In genomic region chr12:122965851-122966742, GRCh38 we compare ENCODE assay signal across 1 cellular context.
TF ChIP-seq lines count a peak whose summit lies in the region.

TSS of gene ABCB9 (minus strand) at chr12:122966463. CDS start at chr12:122960235, 6,228 bp downstream.

TF ChIP-seq in K562, 482 proteins besides CTCF, POLR2A, EP300 and RAD21 (continued from another document):
- TF ChIP-seq BHLHE40 (IDR thresholded peaks at IDR 0.05; ENCODE audit: low read length): 0 out of 2 replicates have a peak, but pooled peaks have one; percentile 12
- no peak for TF ChIP-seq ELF2 (CRISPR knock-in tag; IDR thresholded peaks at IDR 0.05)
- TF ChIP-seq CXXC5 (CRISPR knock-in tag; IDR thresholded peaks at IDR 0.05): peak; percentile 58; the same call in 1 of the 2 replicates
- TF ChIP-seq, protein P1, sequence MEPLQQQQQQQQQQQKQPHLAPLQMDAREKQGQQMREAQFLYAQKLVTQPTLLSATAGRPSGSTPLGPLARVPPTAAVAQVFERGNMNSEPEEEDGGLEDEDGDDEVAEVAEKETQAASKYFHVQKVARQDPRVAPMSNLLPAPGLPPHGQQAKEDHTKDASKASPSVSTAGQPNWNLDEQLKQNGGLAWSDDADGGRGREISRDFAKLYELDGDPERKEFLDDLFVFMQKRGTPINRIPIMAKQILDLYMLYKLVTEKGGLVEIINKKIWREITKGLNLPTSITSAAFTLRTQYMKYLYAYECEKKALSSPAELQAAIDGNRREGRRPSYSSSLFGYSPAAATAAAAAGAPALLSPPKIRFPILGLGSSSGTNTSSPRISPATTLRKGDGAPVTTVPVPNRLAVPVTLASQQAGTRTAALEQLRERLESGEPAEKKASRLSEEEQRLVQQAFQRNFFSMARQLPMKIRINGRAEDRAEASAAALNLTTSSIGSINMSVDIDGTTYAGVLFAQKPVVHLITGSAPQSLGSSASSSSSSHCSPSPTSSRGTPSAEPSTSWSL (CRISPR knock-in tag; IDR thresholded peaks at IDR 0.05; ENCODE audit: borderline replicate concordance): no peak
- TF ChIP-seq MTF1 (CRISPR knock-in tag; IDR thresholded peaks at IDR 0.05; ENCODE audit: borderline replicate concordance): no peak
- TF ChIP-seq ETS2 (tag; IDR thresholded peaks at IDR 0.05; ENCODE audit: borderline replicate concordance, poor library complexity, severe bottlenecking): no peak
- no peak for TF ChIP-seq CBX5 (IDR thresholded peaks at IDR 0.05; ENCODE audit: borderline replicate concordance, low read depth)
- no peak for TF ChIP-seq ZNF253 (CRISPR knock-in tag; conservative IDR thresholded peaks at IDR 0.05)
- no peak for TF ChIP-seq HEY1 (CRISPR knock-in tag; IDR thresholded peaks at IDR 0.05; ENCODE audit: borderline replicate concordance)
- TF ChIP-seq NONO (IDR thresholded peaks at IDR 0.05; ENCODE audit: low read depth in 2 of 2, low read length in 1 of 2): no peak
- TF ChIP-seq E2F6 (IDR thresholded peaks at IDR 0.05; ENCODE audit: borderline replicate concordance in 1 of 2, extremely low read depth in 1 of 2, insufficient read depth in 1 of 2, insufficient read length in 1 of 2, low read depth in 1 of 2, low read length in 1 of 2, poor library complexity in 1 of 2, severe bottlenecking in 1 of 2): peak in 1 of 2 experiments; percentile 60
- TF ChIP-seq POLR3G (IDR thresholded peaks at IDR 0.05; ENCODE audit: extremely low read depth, insufficient read length, insufficient replicate concordance): no peak
- TF ChIP-seq ZNF239 (CRISPR knock-in tag; IDR thresholded peaks at IDR 0.05): no peak
- TF ChIP-seq CREB1 (IDR thresholded peaks at IDR 0.05): no peak; the same call in 1 of the 2 replicates
- TF ChIP-seq CREB1 (CRISPR knock-in tag; IDR thresholded peaks at IDR 0.05): peak; percentile 65; the same call in 1 of the 2 replicates
- TF ChIP-seq ETV5 (CRISPR knock-in tag; IDR thresholded peaks at IDR 0.05; ENCODE audit: low read depth): peak; percentile 53; the same call in 1 of the 2 replicates
- no peak for TF ChIP-seq CHCHD3 (CRISPR knock-in tag; IDR thresholded peaks at IDR 0.05)
- no peak for TF ChIP-seq ELF1 (tag; IDR thresholded peaks at IDR 0.05)
- no peak for TF ChIP-seq ZBTB8A (IDR thresholded peaks at IDR 0.05; ENCODE audit: partially characterized antibody)
- TF ChIP-seq KDM4B (IDR thresholded peaks at IDR 0.05; ENCODE audit: borderline replicate concordance in 2 of 2, low read depth in 1 of 2): no peak
- 0 out of 2 replicates have a peak, but pooled peaks have one; percentile 25 for TF ChIP-seq POLR2AphosphoS5 (IDR thresholded peaks at IDR 0.05; ENCODE audit: control insufficient read depth, insufficient read depth, low read depth, low read length)
- TF ChIP-seq ZNF24 (IDR thresholded peaks at IDR 0.05): no peak
- no peak for TF ChIP-seq CHD1 (IDR thresholded peaks at IDR 0.05; ENCODE audit: low read length)
- no peak for TF ChIP-seq ZNF512 (tag; IDR thresholded peaks at IDR 0.05)
- no peak for TF ChIP-seq BDP1 (IDR thresholded peaks at IDR 0.05; ENCODE audit: insufficient read depth, insufficient read length)
- no peak for TF ChIP-seq MXD1 (CRISPR knock-in tag; IDR thresholded peaks at IDR 0.05; ENCODE audit: borderline replicate concordance, poor library complexity, severe bottlenecking)
- no peak for TF ChIP-seq FOSL1 (tag; conservative IDR thresholded peaks at IDR 0.05)
- no peak for TF ChIP-seq ARID2 (IDR thresholded peaks at IDR 0.05)
- peak; percentile 84 for TF ChIP-seq TAF1 (IDR thresholded peaks at IDR 0.05; ENCODE audit: control insufficient read depth, extremely low read depth, insufficient read depth, low read length, severe bottlenecking)
- peak; percentile 66; the same call in 1 of the 2 replicates for TF ChIP-seq CTBP1 (IDR thresholded peaks at IDR 0.05; ENCODE audit: borderline replicate concordance)
- no peak for TF ChIP-seq KLF1 (tag; IDR thresholded peaks at IDR 0.05)
- TF ChIP-seq GABPB2 (CRISPR knock-in tag; conservative IDR thresholded peaks at IDR 0.05): no peak
- TF ChIP-seq MIER1 (IDR thresholded peaks at IDR 0.05; ENCODE audit: low read depth): no peak
- no peak for TF ChIP-seq GATA2 (CRISPR knock-in tag; IDR thresholded peaks at IDR 0.05)
- TF ChIP-seq GATAD2A (IDR thresholded peaks at IDR 0.05): no peak
- TF ChIP-seq GTF2A2 (tag; IDR thresholded peaks at IDR 0.05): no peak
TF ChIP-seq in K562: peak in this region for 56.
